11 cellular contexts compared by ENCODE assay signal in the genomic region with DNA sequence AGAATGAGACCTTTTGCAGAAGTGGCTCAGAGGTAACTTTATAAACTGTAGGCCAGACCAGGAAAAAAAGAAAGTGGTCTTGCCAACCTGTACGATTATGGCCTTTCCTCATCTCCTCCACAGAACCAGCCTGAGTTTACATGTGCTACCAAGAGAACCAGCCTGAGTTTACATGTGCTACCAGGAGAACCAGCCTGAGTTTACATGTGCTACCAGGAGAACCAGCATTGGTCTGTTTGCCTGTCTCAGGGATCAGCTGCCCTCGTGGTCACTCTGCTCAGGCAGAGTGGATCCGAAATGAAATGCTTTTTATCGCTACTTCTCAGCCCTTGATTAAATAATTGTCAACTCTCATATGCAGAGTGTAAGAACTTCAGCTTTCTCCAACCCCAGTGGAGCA.
"Had no signal": no experiment of that assay in that cellular context is flagged by ENCODE, and none has a peak within 500 bp of the region (broad histone marks: within the 10 kb centered on the region; RNA-seq: fewer than 3 reads in every experiment).

No MANE protein-coding gene starts in this region.

- H3K4me2 ChIP-seq: GM23338 had no signal

- H3K4me3 ChIP-seq: GM23248, GM23338, HAP-1 had no signal

- H3K9me3 ChIP-seq: HAP-1 had no signal

- H3K4me1 ChIP-seq: HAP-1 had no signal

- H3K9ac ChIP-seq: GM23248 had no signal

- DNase-seq: GM23248, GOT3, H7, H9, HCEC 1CT, HFFc6 had no signal

- H2AFZ ChIP-seq: GM23248 had no signal

- H3K27ac ChIP-seq: GM23248 had no signal

- FAIRE-seq: H1, H54 had no signal

- H3K36me3 ChIP-seq: HAP-1 had no signal

- ATAC-seq: GM23338, HCT116 had no signal
